ENCODE assay signal across 11 cellular contexts in the genomic region with DNA sequence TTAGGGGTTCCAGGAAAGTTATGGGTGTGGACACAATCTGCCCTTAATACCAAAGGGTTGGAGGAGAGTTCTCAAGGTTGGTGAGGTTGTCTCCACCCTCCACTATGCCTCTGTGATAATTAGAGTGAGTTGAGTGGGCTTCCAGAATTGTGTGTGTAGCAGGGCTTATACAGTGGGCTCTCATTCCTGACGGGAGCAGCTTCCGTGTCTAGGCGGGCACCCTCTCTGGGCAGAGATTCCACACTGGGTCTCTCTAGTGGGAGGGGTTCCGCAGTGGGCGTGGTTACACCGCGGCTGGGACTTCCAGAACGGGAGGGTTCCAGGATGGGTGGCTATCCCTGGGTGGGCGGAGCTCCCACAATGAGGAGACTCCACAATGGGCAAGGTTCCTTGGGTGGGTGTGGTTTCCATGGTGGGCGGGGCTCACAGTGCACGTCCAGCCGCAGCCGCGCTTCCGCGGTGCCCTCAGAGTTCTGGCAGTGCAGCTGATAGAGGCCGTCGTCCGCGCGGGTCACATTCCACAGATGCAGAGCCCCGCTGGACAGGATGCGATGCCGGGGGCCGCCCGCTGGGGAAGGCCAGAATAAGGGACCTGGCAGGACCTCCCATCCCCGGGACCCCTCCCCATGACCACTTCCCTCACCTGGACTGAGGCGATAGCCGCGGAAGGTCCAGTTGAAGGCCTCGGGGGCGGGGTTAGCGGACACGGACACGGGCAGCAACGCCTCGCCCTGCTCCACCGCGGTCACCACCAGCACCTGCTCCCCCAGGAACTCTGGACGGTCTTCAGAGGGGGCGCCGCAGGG. TPM values are rescaled to one million over a fixed set of nuclear protein-coding genes. Genes with fewer than 3 reads are reported as not detected.
DNase-seq lines count a peak whose midpoint lies in the region; ATAC-seq and TF ChIP-seq lines count a peak whose summit lies in the region.
"Had no signal": no experiment of that assay in that cellular context is flagged by ENCODE, and none has a peak within 500 bp of the region (broad histone marks: within the 10 kb centered on the region; RNA-seq: fewer than 3 reads in every experiment).

No MANE protein-coding gene starts in this region.

- H3K9me3 ChIP-seq in HUES6 (ENCODE audit: control insufficient read depth, insufficient read depth, low read depth, low read length), result no peaks in the 10 kb centered on the region
- H3K9me3 ChIP-seq in body of pancreas, result no peaks in the 10 kb centered on the region
- peaks cover 0 to 3% (median 0%) of the 10 kb centered on the region in 3 experiments for H3K9me3 ChIP-seq in naive thymus-derived CD4-positive, alpha-beta T cell (ENCODE audit: control insufficient read depth in 2 of 3, low read length in 3 of 3)

- H3K27ac ChIP-seq in HUES6 (ENCODE audit: low read depth, low read length) (no peak overlapping the region), body of pancreas (no peak overlapping the region)
- H3K27ac ChIP-seq in naive thymus-derived CD4-positive, alpha-beta T cell (ENCODE audit: low read depth, low read length), result no peak overlapping the region
- H3K27ac ChIP-seq: epithelial cell of prostate had no signal

- no peak for TF ChIP-seq CTCF in body of pancreas (IDR thresholded peaks at IDR 0.05)

- TF ChIP-seq POLR2A in body of pancreas (IDR thresholded peaks at IDR 0.05), result peak in 2 of 3 donors; percentile 11 to 20

- H3K9me3 Mint-ChIP-seq in naive thymus-derived CD4-positive, alpha-beta T cell, result peaks cover 0 to 22% (median 9%) of the 10 kb centered on the region in 11 donors

- H3K27me3 ChIP-seq in HUES6 (ENCODE audit: control insufficient read depth, insufficient read depth, low read length), result peaks cover 78% of the 10 kb centered on the region
- H3K27me3 ChIP-seq in body of pancreas, result no peaks in the 10 kb centered on the region
- H3K27me3 ChIP-seq in naive thymus-derived CD4-positive, alpha-beta T cell (ENCODE audit: control insufficient read depth in 2 of 2, insufficient read depth in 2 of 2, low read length in 2 of 2), result peaks cover 6 to 25% of the 10 kb centered on the region in 2 donors

- peaks cover 49 to 69% (median 56%) of the 10 kb centered on the region in 5 donors for H3K27me3 Mint-ChIP-seq in naive thymus-derived CD4-positive, alpha-beta T cell

- H3K4me1 ChIP-seq in HUES6 (ENCODE audit: control insufficient read depth, insufficient read depth, low read length), result peaks cover 10% of the 10 kb centered on the region; the same call in 1 of the 2 replicates
- peaks cover 21% of the 10 kb centered on the region for H3K4me1 ChIP-seq in body of pancreas
- H3K4me1 ChIP-seq in naive thymus-derived CD4-positive, alpha-beta T cell (ENCODE audit: control insufficient read depth in 2 of 2, insufficient read depth in 2 of 2, low read length in 2 of 2), result peaks cover 0 to 6% of the 10 kb centered on the region in 2 donors

- no peak overlapping the region for H3K27ac Mint-ChIP-seq in naive thymus-derived CD4-positive, alpha-beta T cell

- CTCF ChIA-PET in naive thymus-derived CD4-positive, alpha-beta T cell (lab: Charles Lee), result no interaction called here

- intact Hi-C loops in body of pancreas (cut with DNase I), result no loop called here
- intact Hi-C loops in naive thymus-derived CD4-positive, alpha-beta T cell (cut with micrococcal nuclease), result no loop called here

- DNase-seq in DMS153 treated with DMSO at 0.1 percent for 48 hours (lab: John Stamatoyannopoulos, UW; ENCODE audit: unreplicated experiment) (peak; percentile 4), body of pancreas (peak; percentile 69 to 91 (median 80)), NAMALWA (ENCODE audit: low spot score) (no peak), SW 1271 (lab: John Stamatoyannopoulos, UW) (no peak)
- no peak for DNase-seq in naive thymus-derived CD4-positive, alpha-beta T cell
- DNase-seq: activated CD4-positive, alpha-beta T cell treated with anti-CD3 and anti-CD28 coated beads for 1 hour; OCI-M1 had no signal

- WGBS in body of pancreas, 2 donors, result 27 to 61% methylated on average over 19 to 29 of the region's 42 CpGs

- H3K36me3 ChIP-seq in HUES6 (ENCODE audit: control insufficient read depth, insufficient read depth, low read length) (no peaks in the 10 kb centered on the region), body of pancreas (replicated peaks in 1 of 2; ENCODE audit: insufficient read depth in 1 of 2, low read depth in 2 of 2) (no peaks in the 10 kb centered on the region)
- no peaks in the 10 kb centered on the region for H3K36me3 ChIP-seq in naive thymus-derived CD4-positive, alpha-beta T cell (ENCODE audit: control insufficient read depth in 2 of 3, insufficient read depth in 3 of 3, low read length in 3 of 3)

- H3K4me3 ChIP-seq in HUES6 (ENCODE audit: low read depth, low read length) (peak overlapping the region; percentile 45), body of pancreas (no peak overlapping the region)
- H3K4me3 ChIP-seq in naive thymus-derived CD4-positive, alpha-beta T cell (ENCODE audit: low read length), result no peak overlapping the region

- no peak overlapping the region for H3K9ac ChIP-seq in HUES6 (ENCODE audit: low read length)

- peak overlapping the region in 6 of 10 donors; percentile 9 to 89 (median 74) for H3K4me3 Mint-ChIP-seq in naive thymus-derived CD4-positive, alpha-beta T cell

- peaks cover 9 to 31% (median 21%) of the 10 kb centered on the region in 7 donors for H3K4me1 Mint-ChIP-seq in naive thymus-derived CD4-positive, alpha-beta T cell

- POLR2A ChIA-PET in naive thymus-derived CD4-positive, alpha-beta T cell (lab: Charles Lee), result interaction anchor here (0.6 kb wide), 1 partner anchor 163 kb away, joined by 3 read pairs; no protein-coding TSS in a partner anchor

- peaks cover 0 to 14% (median 7%) of the 10 kb centered on the region in 5 donors for H3K36me3 Mint-ChIP-seq in naive thymus-derived CD4-positive, alpha-beta T cell

- peak; percentile 13 for ATAC-seq in body of pancreas
- ATAC-seq in naive thymus-derived CD4-positive, alpha-beta T cell, result no peak
- ATAC-seq in HG02938 (IDR thresholded peaks at IDR 0.05; ENCODE audit: unreplicated experiment), result no peak

RNA-seq across cellular contexts. Expression of a gene that starts 8.4 kb away (rescaled TPM):
- 10 to 100 TPM; 14.0 to 33.6 TPM for total RNA-seq in body of pancreas
- under 1 TPM in 2 of 5 experiments, not detected in 3; 0.30 to 0.51 TPM for total RNA-seq in naive thymus-derived CD4-positive, alpha-beta T cell
- polyA plus RNA-seq in naive thymus-derived CD4-positive, alpha-beta T cell, result not detected
- total RNA-seq: LHCN-M2 had no signal

RNA-seq across cellular contexts. Expression of a gene that starts 12.8 kb away (rescaled TPM):
- total RNA-seq in body of pancreas, result 10 to 100 TPM; 42.5 to 75.5 TPM
- 1 to 10 TPM in 1 of 5 experiments, under 1 TPM in 2, not detected in 2; 0.16 to 1.3 (median 0.29) TPM for total RNA-seq in naive thymus-derived CD4-positive, alpha-beta T cell
- not detected for polyA plus RNA-seq in naive thymus-derived CD4-positive, alpha-beta T cell
- total RNA-seq: LHCN-M2 had no signal

RNA-seq across cellular contexts. Expression of a gene that starts 24.5 kb away (rescaled TPM):
- 10 to 100 TPM; 40.9 to 47.0 TPM for total RNA-seq in body of pancreas
- total RNA-seq in naive thymus-derived CD4-positive, alpha-beta T cell, result 1 to 10 TPM in 1 of 5 experiments, not detected in 4; 2.4 TPM
- not detected for polyA plus RNA-seq in naive thymus-derived CD4-positive, alpha-beta T cell

RNA-seq across cellular contexts. Expression of a gene that starts 31.2 kb away (rescaled TPM):
- total RNA-seq in body of pancreas, result 1 to 10 TPM in 1 of 2 donors, under 1 TPM in 1; 0.99 to 3.9 TPM
- total RNA-seq in naive thymus-derived CD4-positive, alpha-beta T cell, result not detected
- not detected for polyA plus RNA-seq in naive thymus-derived CD4-positive, alpha-beta T cell
- total RNA-seq: LHCN-M2 had no signal

RNA-seq across cellular contexts. Expression of a gene that starts 56.5 kb away (rescaled TPM):
- 1 to 10 TPM; 6.3 to 6.5 TPM for total RNA-seq in body of pancreas
- 100 to 1,000 TPM in 1 of 5 experiments, 10 to 100 TPM in 4; 47.8 to 116 (median 57.0) TPM for total RNA-seq in naive thymus-derived CD4-positive, alpha-beta T cell
- polyA plus RNA-seq in naive thymus-derived CD4-positive, alpha-beta T cell, result 1 to 10 TPM; 2.4 to 6.5 TPM

Comparison
In these comparisons a context has a peak if more than half of its experiments do, and no peak if none do; other contexts are left out.
1. DNase-seq: peak in DMS153 treated with DMSO at 0.1 percent for 48 hours (single experiment) and body of pancreas (4 of 4); none in naive thymus-derived CD4-positive, alpha-beta T cell (0 of 9), NAMALWA (single experiment) and SW 1271 (0 of 2).
2. RNA of a gene that starts 8.4 kb away (total RNA-seq): 14.0 to 33.6 TPM in body of pancreas; 0.30 to 0.51 TPM in naive thymus-derived CD4-positive, alpha-beta T cell; every median in the first group is over 4 times any median in the second.
3. RNA of a gene that starts 12.8 kb away (total RNA-seq): 42.5 to 75.5 TPM in body of pancreas; 0.16 to 1.3 TPM in naive thymus-derived CD4-positive, alpha-beta T cell; every median in the first group is over 10 times any median in the second.
4. RNA of a gene that starts 24.5 kb away (total RNA-seq): 40.9 to 47.0 TPM in body of pancreas; 2.4 TPM in naive thymus-derived CD4-positive, alpha-beta T cell; every median in the first group is over 10 times any median in the second.